Comparison of ENCODE assay signal across 11 cellular contexts in genomic region chr12:52045794-52046199, GRCh38. TPM values are rescaled to one million over a fixed set of nuclear protein-coding genes. Genes with fewer than 3 reads are reported as not detected.
A peak's percentile ranks its signal among the peaks of the same experiment; 100 is the strongest.
DNase-seq lines count a peak whose midpoint lies in the region; ATAC-seq and TF ChIP-seq lines count a peak whose summit lies in the region.
"Had no signal": no experiment of that assay in that cellular context is flagged by ENCODE, and none has a peak within 500 bp of the region (broad histone marks: within the 10 kb centered on the region; RNA-seq: fewer than 3 reads in every experiment).

No MANE protein-coding gene starts in this region.

- no peaks in the 10 kb centered on the region for H4K20me1 ChIP-seq in mammary epithelial cell (ENCODE audit: insufficient read depth, low read length)

- H3K27ac ChIP-seq in breast epithelium (peak overlapping the region; percentile 92 to 94), mammary epithelial cell (ENCODE audit: insufficient read depth, low read depth, low read length) (no peak overlapping the region), dorsolateral prefrontal cortex (peak overlapping the region in 53 of 59 donors; percentile 0 to 93 (median 80))

- H3K9me3 ChIP-seq in breast epithelium (no peaks in the 10 kb centered on the region), mammary epithelial cell (replicated peaks; ENCODE audit: insufficient read depth, low read length) (no peaks in the 10 kb centered on the region)

- H2AFZ ChIP-seq in mammary epithelial cell (ENCODE audit: low read depth, low read length), result no peak overlapping the region

- CTCF ChIA-PET in mammary epithelial cell (lab: Charles Lee; ENCODE audit: low non-redundant PET), result no interaction called here

- DNase-seq in breast epithelium (ENCODE audit: low spot score in 2 of 2) (no peak), mammary epithelial cell (no peak), dorsolateral prefrontal cortex (no peak), iPS-NIHi7 (ENCODE audit: extremely low spot score) (no peak), HuH-7 (ENCODE audit: low spot score) (no peak), NCI-H187 (lab: John Stamatoyannopoulos, UW) (no peak)
- DNase-seq in natural killer cell treated with Interleukin-12 subunit alpha and Interleukin-12 subunit beta and Interleukin-15 and Interleukin-18, amount 100 ng/mL, for 72 hours (ENCODE audit: low spot score), result peak; percentile 78
- DNase-seq in activated CD4-positive, alpha-beta T cell treated with anti-CD3 and anti-CD28 coated beads for 1 hour, result no peak
- DNase-seq: occipital lobe, SHP77 had no signal

- H3K79me2 ChIP-seq in mammary epithelial cell (ENCODE audit: insufficient read depth, low read length), result no peaks in the 10 kb centered on the region

- no peak overlapping the region for H3K4me2 ChIP-seq in mammary epithelial cell (ENCODE audit: insufficient read depth, low read depth, low read length)

- peak overlapping the region in 1 of 2 donors; percentile 88 for H3K27ac Mint-ChIP-seq in natural killer cell treated with Interleukin-12 subunit alpha and Interleukin-12 subunit beta and Interleukin-15 and Interleukin-18, amount 100 ng/mL, for 72 hours

- H3K9me3 Mint-ChIP-seq in natural killer cell treated with Interleukin-12 subunit alpha and Interleukin-12 subunit beta and Interleukin-15 and Interleukin-18, amount 100 ng/mL, for 72 hours, result no peaks in the 10 kb centered on the region

- peak overlapping the region in 1 of 3 donors; percentile 3 for H3K4me3 ChIP-seq in breast epithelium
- no peak overlapping the region for H3K4me3 ChIP-seq in mammary epithelial cell (replicated peaks in 1 of 3; ENCODE audit: insufficient read depth in 1 of 3, low read depth in 2 of 3, low read length in 3 of 3)
- H3K4me3 ChIP-seq in dorsolateral prefrontal cortex, result peak overlapping the region in 3 of 59 donors; percentile 21 to 34 (median 22)

- peak overlapping the region; percentile 10 for H3K4me3 Mint-ChIP-seq in natural killer cell treated with Interleukin-12 subunit alpha and Interleukin-12 subunit beta and Interleukin-15 and Interleukin-18, amount 100 ng/mL, for 72 hours

- TF ChIP-seq CTCF in breast epithelium (IDR thresholded peaks at IDR 0.05) (no peak), mammary epithelial cell (conservative IDR thresholded peaks at IDR 0.05 in 1 of 2, IDR thresholded peaks at IDR 0.05 in 1 of 2; ENCODE audit: extremely low read depth in 1 of 2, insufficient read depth in 1 of 2, low read depth in 1 of 2, low read length in 2 of 2) (no peak), dorsolateral prefrontal cortex (IDR thresholded peaks at IDR 0.05 in 54 of 56, conservative IDR thresholded peaks at IDR 0.05 in 2 of 56; ENCODE audit: low read depth in 1 of 56, partially characterized antibody in 56 of 56) (no peak)

- peaks cover 24 to 45% of the 10 kb centered on the region in 2 donors for H3K4me1 Mint-ChIP-seq in natural killer cell treated with Interleukin-12 subunit alpha and Interleukin-12 subunit beta and Interleukin-15 and Interleukin-18, amount 100 ng/mL, for 72 hours (ENCODE audit: low read depth in 2 of 2)

- H3K27me3 Mint-ChIP-seq in natural killer cell treated with Interleukin-12 subunit alpha and Interleukin-12 subunit beta and Interleukin-15 and Interleukin-18, amount 100 ng/mL, for 72 hours, result peaks cover 6 to 10% of the 10 kb centered on the region in 2 donors

- peaks cover 16 to 37% of the 10 kb centered on the region in 2 donors for H3K4me1 ChIP-seq in breast epithelium
- H3K4me1 ChIP-seq in mammary epithelial cell (ENCODE audit: insufficient read depth, low read length), result peaks cover 12% of the 10 kb centered on the region

- WGBS in mammary epithelial cell (ENCODE audit: low coverage, missing lambda C conversion rate), result 46% methylated on average over 4 of the region's 4 CpGs

- no peak for TF ChIP-seq POLR2A in breast epithelium (IDR thresholded peaks at IDR 0.05)

- H3K27me3 ChIP-seq in breast epithelium, result no peaks in the 10 kb centered on the region
- no peaks in the 10 kb centered on the region for H3K27me3 ChIP-seq in mammary epithelial cell (ENCODE audit: insufficient read depth, low read length)
- H3K27me3 ChIP-seq in dorsolateral prefrontal cortex, result no peaks in the 10 kb centered on the region

- in situ Hi-C loops in mammary epithelial cell (cut with MboI; ENCODE audit: low sequenced_read_pairs in 2 of 2), result no loop called here

- peak; percentile 53 to 83 for ATAC-seq in natural killer cell treated with Interleukin-12 subunit alpha and Interleukin-12 subunit beta and Interleukin-15 and Interleukin-18, amount 100 ng/mL, for 72 hours

- no peaks in the 10 kb centered on the region for H3K36me3 ChIP-seq in breast epithelium
- no peaks in the 10 kb centered on the region for H3K36me3 ChIP-seq in mammary epithelial cell (ENCODE audit: insufficient read depth, low read length)

- dilution Hi-C loops in mammary epithelial cell (cut with HindIII; ENCODE audit: low sequenced_read_pairs), result no loop called here

- intact Hi-C loops in breast epithelium (cut with DNase I; ENCODE audit: low total_unique reads), result no loop called here
- intact Hi-C loops in mammary epithelial cell (cut with micrococcal nuclease), result no loop called here
- intact Hi-C loops in dorsolateral prefrontal cortex (cut with DNase I), result loop anchor here in 1 of 2 donors (10.0 kb wide), 1 partner anchor 959 kb away; the partner anchor contains the start of gene EIF4B

- no peaks in the 10 kb centered on the region for H3K36me3 Mint-ChIP-seq in natural killer cell treated with Interleukin-12 subunit alpha and Interleukin-12 subunit beta and Interleukin-15 and Interleukin-18, amount 100 ng/mL, for 72 hours

- H3K9ac ChIP-seq in mammary epithelial cell (ENCODE audit: insufficient read depth, low read length), result no peak overlapping the region

- BruUV-seq in mammary epithelial cell (replicated peaks; lab: Mats Ljungman, UMichigan), result no TSS peak

RNA-seq across cellular contexts. Expression of gene NR4A1, which starts 5.4 kb away (rescaled TPM):
- total RNA-seq in breast epithelium (100 to 1,000 TPM in 1 of 3 donors, 10 to 100 TPM in 2; 35.7 to 154 (median 66.2) TPM), mammary epithelial cell (1 to 10 TPM in 1 of 2 donors, under 1 TPM in 1; 0.17 to 2.4 TPM), dorsolateral prefrontal cortex (100 to 1,000 TPM in 5 of 120 experiments, 10 to 100 TPM in 115; 13.1 to 194 (median 28.9) TPM)
- polyA plus RNA-seq in mammary epithelial cell, result 0.44 TPM
- polyA minus RNA-seq in mammary epithelial cell, result 1.4 TPM
- total RNA-seq in natural killer cell treated with Interleukin-12 subunit alpha and Interleukin-12 subunit beta and Interleukin-15 and Interleukin-18, amount 100 ng/mL, for 72 hours, result 1 to 10 TPM; 3.0 to 4.0 TPM

RNA-seq across cellular contexts. Expression of gene ATG101, which starts 24.0 kb away (rescaled TPM):
- total RNA-seq in breast epithelium (10 to 100 TPM; 35.0 to 54.2 (median 39.7) TPM), mammary epithelial cell (10 to 100 TPM; 44.8 to 59.4 TPM), dorsolateral prefrontal cortex (10 to 100 TPM; 19.6 to 42.5 (median 31.5) TPM)
- polyA plus RNA-seq in mammary epithelial cell, result 90.8 TPM
- polyA minus RNA-seq in mammary epithelial cell, result 36.4 TPM
- 10 to 100 TPM; 43.1 to 55.1 TPM for total RNA-seq in natural killer cell treated with Interleukin-12 subunit alpha and Interleukin-12 subunit beta and Interleukin-15 and Interleukin-18, amount 100 ng/mL, for 72 hours

RNA-seq across cellular contexts. Expression of gene SMIM41, which starts 33.7 kb away (rescaled TPM):
- 1 to 10 TPM in 1 of 3 donors, not detected in 2; 1.3 TPM for total RNA-seq in breast epithelium
- under 1 TPM in 1 of 2 donors, not detected in 1; 0.17 TPM for total RNA-seq in mammary epithelial cell
- not detected for polyA plus RNA-seq in mammary epithelial cell
- polyA minus RNA-seq in mammary epithelial cell, result not detected
- 1 to 10 TPM in 2 of 120 experiments, under 1 TPM in 10, not detected in 108; 0.33 to 3.7 (median 0.55) TPM for total RNA-seq in dorsolateral prefrontal cortex
- total RNA-seq in natural killer cell treated with Interleukin-12 subunit alpha and Interleukin-12 subunit beta and Interleukin-15 and Interleukin-18, amount 100 ng/mL, for 72 hours, result not detected
- total RNA-seq: M059J, occipital lobe had no signal

RNA-seq across cellular contexts. Expression of gene TAMALIN, which starts 39.1 kb away (rescaled TPM):
- total RNA-seq in breast epithelium (10 to 100 TPM in 2 of 3 donors, 1 to 10 TPM in 1; 8.5 to 27.2 (median 16.0) TPM), mammary epithelial cell (under 1 TPM in 1 of 2 donors, not detected in 1; 0.50 TPM), dorsolateral prefrontal cortex (100 to 1,000 TPM in 3 of 120 experiments, 10 to 100 TPM in 117; 27.0 to 168 (median 54.0) TPM)
- 0.10 TPM for polyA plus RNA-seq in mammary epithelial cell
- polyA minus RNA-seq in mammary epithelial cell, result not detected
- 1 to 10 TPM; 5.4 to 5.6 TPM for total RNA-seq in natural killer cell treated with Interleukin-12 subunit alpha and Interleukin-12 subunit beta and Interleukin-15 and Interleukin-18, amount 100 ng/mL, for 72 hours
